In genomic region chr4:109908741-109909140, GRCh38 we compare ENCODE assay signal across 21 cellular contexts. TPM values are rescaled to one million over a fixed set of nuclear protein-coding genes. Genes with fewer than 3 reads are reported as not detected.
DNase-seq lines count a peak whose midpoint lies in the region; ATAC-seq, FAIRE-seq and TF ChIP-seq lines count a peak whose summit lies in the region.
"Had no signal": no experiment of that assay in that cellular context is flagged by ENCODE, and none has a peak within 500 bp of the region (broad histone marks: within the 10 kb centered on the region; RNA-seq: fewer than 3 reads in every experiment).

No MANE protein-coding gene starts in this region.

- H3K9me3 ChIP-seq in upper lobe of right lung = no peaks in the 10 kb centered on the region
- H3K9me3 ChIP-seq: BE2C, BLaER1 had no signal

- H3K27ac ChIP-seq in upper lobe of right lung = no peak overlapping the region
- H3K27ac ChIP-seq: BLaER1 had no signal

- intact Hi-C loops in upper lobe of right lung (cut with DNase I) = no loop called here

- H3K36me3 ChIP-seq in upper lobe of right lung = no peaks in the 10 kb centered on the region
- H3K36me3 ChIP-seq: BE2C, BLaER1 had no signal

- DNase-seq in D721Med (ENCODE audit: insufficient read length, low spot score) = no peak
- peak; percentile 67 for DNase-seq in LNCaP clone FGC (ENCODE audit: low read depth)
- DNase-seq in dermis microvascular lymphatic vessel endothelial cell (ENCODE audit: low read depth in 2 of 2) = peak; percentile 2 to 4
- DNase-seq in activated T-cell treated with anti-CD3 and anti-CD28 coated beads for 4 hours = no peak
- no peak for DNase-seq in midbrain (lab: John Stamatoyannopoulos, UW)
- no peak for DNase-seq in upper lobe of right lung
- DNase-seq: 8988T; ACHN; BE2C; C1 segment of cervical spinal cord; CD4-positive, alpha-beta memory T cell; CD4-positive, CD25-positive, alpha-beta regulatory T cell; CD8-positive, alpha-beta memory T cell; COR-L47; DMS79 treated with DMSO at 0.1 percent for 48 hours; GF-D8 had no signal

- FAIRE-seq in D721Med (lab: Jason Lieb, UNC) = peak; percentile 41
- FAIRE-seq: A204.1, G401.6, GM12891, GM19239 had no signal

- no peak overlapping the region for H3K4me3 ChIP-seq in LNCaP clone FGC (ENCODE audit: low read depth, low read length)
- H3K4me3 ChIP-seq in upper lobe of right lung = no peak overlapping the region
- H3K4me3 ChIP-seq: BLaER1 had no signal

- H3K4me1 ChIP-seq in upper lobe of right lung = no peaks in the 10 kb centered on the region
- H3K4me1 ChIP-seq: BE2C had no signal

- H3K27me3 ChIP-seq in upper lobe of right lung = no peaks in the 10 kb centered on the region
- H3K27me3 ChIP-seq: BLaER1 had no signal

- TF ChIP-seq CTCF in D721Med (IDR thresholded peaks at IDR 0.05; ENCODE audit: insufficient read depth, missing control alignments) (no peak), LNCaP clone FGC (IDR thresholded peaks at IDR 0.05; ENCODE audit: control insufficient read depth, extremely low read depth, insufficient read depth) (no peak), upper lobe of right lung (IDR thresholded peaks at IDR 0.05) (no peak)

- ATAC-seq in upper lobe of right lung = no peak

RNA-seq across cellular contexts. Expression of gene EGF, which starts 3.9 kb away (rescaled TPM):
- under 0.01 and 0.13 TPM in 2 replicates for total RNA-seq in dermis microvascular lymphatic vessel endothelial cell
- total RNA-seq in upper lobe of right lung = 2.4 TPM
- total RNA-seq: CD4-positive, alpha-beta memory T cell; CD8-positive, alpha-beta memory T cell had no signal

Comparison
In these comparisons a context has a peak if more than half of its experiments do, and no peak if none do; other contexts are left out.
1. DNase-seq: peak in LNCaP clone FGC (single experiment) and dermis microvascular lymphatic vessel endothelial cell (2 of 2); none in D721Med (single experiment), activated T-cell treated with anti-CD3 and anti-CD28 coated beads for 4 hours (single experiment), midbrain (single experiment) and upper lobe of right lung (single experiment).